In the genomic region with DNA sequence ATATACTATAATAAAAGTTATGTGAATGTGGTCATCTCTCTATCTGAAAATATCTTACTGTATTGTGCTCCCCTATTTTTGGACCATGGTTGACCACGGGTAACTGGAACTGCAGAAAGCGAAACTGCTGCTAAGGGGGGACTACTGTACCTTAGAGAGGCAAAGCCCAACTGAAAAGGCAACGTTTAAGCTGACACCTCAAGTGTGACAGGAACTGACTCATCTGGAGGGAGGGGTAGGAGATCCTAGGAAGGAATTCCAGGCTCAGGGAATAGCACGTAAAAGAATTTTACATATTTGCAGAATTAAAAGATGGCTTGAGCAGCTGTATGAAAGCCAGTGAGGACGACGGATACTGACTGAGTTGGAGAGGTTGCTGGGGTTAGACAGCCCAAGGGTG, we compare ENCODE assay signal across 11 cellular contexts. TPM values are rescaled to one million over a fixed set of nuclear protein-coding genes. Genes with fewer than 3 reads are reported as not detected.
DNase-seq lines count a peak whose midpoint lies in the region.
"Had no signal": no experiment of that assay in that cellular context is flagged by ENCODE, and none has a peak within 500 bp of the region (broad histone marks: within the 10 kb centered on the region; RNA-seq: fewer than 3 reads in every experiment).

No MANE protein-coding gene starts in this region.

- no peak overlapping the region for H3K9ac ChIP-seq in NT2/D1 (ENCODE audit: insufficient read length, low read depth)

- no peaks in the 10 kb centered on the region for H3K27me3 ChIP-seq in NT2/D1 (ENCODE audit: insufficient read depth, insufficient read length)

- no peak overlapping the region for H3K4me3 ChIP-seq in NT2/D1 (ENCODE audit: insufficient read length, low read depth)
- H3K4me3 ChIP-seq: lower lobe of right lung had no signal

- no peaks in the 10 kb centered on the region for H3K4me1 ChIP-seq in NT2/D1 (ENCODE audit: insufficient read depth, insufficient read length)
- H3K4me1 ChIP-seq: lower lobe of right lung had no signal

- no peaks in the 10 kb centered on the region for H3K36me3 ChIP-seq in NT2/D1 (ENCODE audit: insufficient read depth, insufficient read length, low read length)
- H3K36me3 ChIP-seq: lower lobe of right lung had no signal

- H3K9me3 ChIP-seq in NT2/D1 (ENCODE audit: insufficient read depth, low read length) = no peaks in the 10 kb centered on the region
- H3K9me3 ChIP-seq: lower lobe of right lung had no signal

- in situ Hi-C loops in G401 (cut with HindIII; ENCODE audit: low sequenced_read_pairs) = no loop called here

- DNase-seq in GM03348 (ENCODE audit: low spot score) (peak; percentile 63), H4 (ENCODE audit: low spot score) (peak; percentile 47), NT2/D1 (ENCODE audit: low read depth, low spot score) (peak; percentile 36), iPS-NIHi11 (ENCODE audit: low spot score) (peak; percentile 27), OCI-M2 (lab: John Stamatoyannopoulos, UW; ENCODE audit: unreplicated experiment) (no peak), NCI-H2227 treated with DMSO at 0.1 percent for 48 hours (lab: John Stamatoyannopoulos, UW) (no peak), G401 (ENCODE audit: low spot score) (no peak), NCI-H1694 (lab: John Stamatoyannopoulos, UW) (no peak)
- DNase-seq: activated CD8-positive, alpha-beta T cell treated with anti-CD3 and anti-CD28 coated beads for 36 hours; lower lobe of right lung; NCI-H774 had no signal

RNA-seq across cellular contexts. Expression of a gene that starts 34.8 kb away (rescaled TPM):
- total RNA-seq in H4 (2014; rRNA removed; shearing (Covaris generic)) = 0.58 and 0.85 TPM in 2 replicates
- 4.6 and 6.6 TPM in 2 replicates for total RNA-seq in G401 (2014; rRNA removed; shearing (Covaris generic))
- total RNA-seq: activated CD8-positive, alpha-beta T cell treated with anti-CD3 and anti-CD28 coated beads for 36 hours had no signal

Comparison
In these comparisons a context has a peak if more than half of its experiments do, and no peak if none do; other contexts are left out.
1. DNase-seq: peak in GM03348 (single experiment), H4 (single experiment), NT2/D1 (single experiment) and iPS-NIHi11 (single experiment); none in OCI-M2 (single experiment), NCI-H2227 treated with DMSO at 0.1 percent for 48 hours (single experiment), G401 (single experiment) and NCI-H1694 (single experiment).